8 cellular contexts compared by ENCODE assay signal in the genomic region with DNA sequence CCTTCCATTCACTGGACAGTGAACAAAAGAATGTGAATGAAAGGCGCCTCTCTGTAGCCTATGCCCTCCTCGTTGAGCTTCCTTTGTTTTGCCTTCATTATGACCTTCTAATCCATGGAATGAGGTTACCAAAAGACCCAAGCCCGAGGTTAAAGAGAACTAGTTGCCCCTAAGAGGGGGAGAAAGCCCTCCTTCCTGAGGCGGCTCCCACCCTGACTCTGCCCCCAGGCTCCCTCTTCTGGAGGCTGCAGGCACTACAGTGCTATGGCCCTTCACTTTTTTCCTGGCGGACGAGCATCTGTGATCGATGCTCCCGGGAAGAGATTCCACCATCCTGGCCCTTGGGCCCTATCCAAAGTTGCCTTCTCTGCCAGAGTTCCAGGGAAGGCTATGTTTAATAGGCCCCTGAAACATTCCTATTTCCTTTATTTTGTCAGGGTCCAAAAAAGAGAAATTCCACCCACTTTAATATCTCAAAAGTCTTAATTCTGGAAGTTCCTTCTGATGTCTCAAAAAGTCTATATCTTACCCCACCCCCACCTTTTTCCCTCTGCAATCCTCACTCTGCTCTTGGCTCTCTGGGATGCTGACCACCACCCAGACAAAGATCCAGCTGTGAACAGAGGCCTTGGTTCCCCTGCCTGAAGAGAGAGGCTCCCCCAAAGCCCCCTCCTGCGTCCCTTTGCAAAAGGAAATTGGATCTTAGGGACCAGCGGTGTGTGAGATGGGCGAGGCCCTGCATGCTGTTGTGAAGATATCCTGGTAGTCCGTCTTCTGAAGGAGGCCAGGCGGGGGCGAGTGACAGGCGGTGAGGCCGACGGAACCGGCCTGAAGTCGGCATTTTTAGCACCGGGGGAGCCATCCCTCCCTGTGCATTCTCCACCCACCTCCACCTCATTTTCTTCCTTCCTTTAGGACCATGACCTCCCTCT.
A peak's percentile ranks its signal among the peaks of the same experiment; 100 is the strongest.
DNase-seq lines count a peak whose midpoint lies in the region; ATAC-seq and TF ChIP-seq lines count a peak whose summit lies in the region.

No MANE protein-coding gene starts in this region.

- H3K9me2 ChIP-seq in SK-N-SH = no peaks in the 10 kb centered on the region

- H3K79me2 ChIP-seq in SK-N-SH (ENCODE audit: insufficient read depth) = no peaks in the 10 kb centered on the region

- H3K36me3 ChIP-seq in SK-N-SH (replicated peaks in 1 of 2; ENCODE audit: control insufficient read depth in 1 of 2, insufficient read depth in 2 of 2, low read length in 1 of 2) = no peaks in the 10 kb centered on the region

- POLR2A ChIA-PET in SK-N-SH (lab: Yijun Ruan, JAX) = no interaction called here

- peak; percentile 86 for TF ChIP-seq CTCF in SK-N-SH (IDR thresholded peaks at IDR 0.05)

- H3K27ac ChIP-seq in SK-N-SH (ENCODE audit: low read depth in 2 of 2, low read length in 1 of 2) = no peak overlapping the region

- no peak overlapping the region; a peak in 1 of 4 replicates for H3K4me3 ChIP-seq in SK-N-SH (ENCODE audit: low read depth in 2 of 2, low read length in 1 of 2)

- peaks cover 0 to 7% of the 10 kb centered on the region in 2 experiments; a peak in 1 of 4 replicates for H3K4me1 ChIP-seq in SK-N-SH (ENCODE audit: control insufficient read depth in 1 of 2, insufficient read depth in 2 of 2, low read depth in 1 of 2, low read length in 1 of 2)

- CTCF ChIA-PET in SK-N-SH (lab: Yijun Ruan, JAX) = interaction anchor here (0.6 to 9.0 kb wide), 36 partner anchors 8 to 702 kb away, joined by 3 to 129 read pairs (median 4); partner anchors contain the start of gene PKNOX2

- H3F3A ChIP-seq in SK-N-SH (replicated peaks; ENCODE audit: insufficient read depth) = no peaks in the 10 kb centered on the region

- WGBS in SK-N-SH (ENCODE audit: low lambda C conversion rate) = 62% methylated on average over 19 of the region's 20 CpGs

- H4K20me1 ChIP-seq in SK-N-SH (ENCODE audit: insufficient read depth) = no peaks in the 10 kb centered on the region

- no peak overlapping the region for H3K9ac ChIP-seq in SK-N-SH

- TF ChIP-seq EP300 in SK-N-SH (IDR thresholded peaks at IDR 0.05; ENCODE audit: borderline replicate concordance in 1 of 2, low read depth in 1 of 2, low read length in 1 of 2) = no peak

- no peaks in the 10 kb centered on the region for H3K9me3 ChIP-seq in SK-N-SH

- peak; percentile 72 for TF ChIP-seq RAD21 in SK-N-SH (IDR thresholded peaks at IDR 0.05; ENCODE audit: low read length)

- DNase-seq in ELR (ENCODE audit: low read depth) (peak; percentile 47), SK-N-SH (peak; percentile 87), astrocyte of the hippocampus (ENCODE audit: low read depth, low spot score) (peak; percentile 74), inferior parietal cortex (ENCODE audit: extremely low spot score) (peak; percentile 79)
- peak; percentile 22 for DNase-seq in stimulated activated CD4-positive, alpha-beta T cell treated with anti-CD3 and anti-CD28 coated beads, Interleukin-1b, Interleukin-23, amount 100 ng/mL, for 48 hours

- ATAC-seq in HG02938 (IDR thresholded peaks at IDR 0.05; ENCODE audit: unreplicated experiment) (peak; percentile 52), HG03025 (IDR thresholded peaks at IDR 0.05; ENCODE audit: low FRiP score, unreplicated experiment) (no peak), GM18519 (IDR thresholded peaks at IDR 0.05; ENCODE audit: low FRiP score, unreplicated experiment) (no peak)

- no peaks in the 10 kb centered on the region for H3K27me3 ChIP-seq in SK-N-SH (ENCODE audit: insufficient read depth)

- no peak overlapping the region for H3K4me2 ChIP-seq in SK-N-SH

- no peak overlapping the region for H2AFZ ChIP-seq in SK-N-SH (ENCODE audit: low read depth)

TF ChIP-seq in SK-N-SH, 30 proteins besides CTCF, POLR2A, EP300 and RAD21:
- TF ChIP-seq FOSL2 (IDR thresholded peaks at IDR 0.05; ENCODE audit: borderline replicate concordance, low read depth) (no peak), TEAD4 (IDR thresholded peaks at IDR 0.05; ENCODE audit: borderline replicate concordance, insufficient read depth) (no peak), SMC3 (IDR thresholded peaks at IDR 0.05; ENCODE audit: low read depth, low read length) (peak; percentile 72)
TF ChIP-seq in SK-N-SH: peak in this region for 1.

Comparison
In these comparisons a context has a peak if more than half of its experiments do, and no peak if none do; other contexts are left out.
1. DNase-seq: peak in every context shown above with its lines; median percentile 87 in SK-N-SH; 79 in inferior parietal cortex; 74 in astrocyte of the hippocampus; 47 in ELR; 22 in stimulated activated CD4-positive, alpha-beta T cell treated with anti-CD3 and anti-CD28 coated beads, Interleukin-1b, Interleukin-23, amount 100 ng/mL, for 48 hours.